Comparison of ENCODE assay signal across 29 cellular contexts in the genomic region with DNA sequence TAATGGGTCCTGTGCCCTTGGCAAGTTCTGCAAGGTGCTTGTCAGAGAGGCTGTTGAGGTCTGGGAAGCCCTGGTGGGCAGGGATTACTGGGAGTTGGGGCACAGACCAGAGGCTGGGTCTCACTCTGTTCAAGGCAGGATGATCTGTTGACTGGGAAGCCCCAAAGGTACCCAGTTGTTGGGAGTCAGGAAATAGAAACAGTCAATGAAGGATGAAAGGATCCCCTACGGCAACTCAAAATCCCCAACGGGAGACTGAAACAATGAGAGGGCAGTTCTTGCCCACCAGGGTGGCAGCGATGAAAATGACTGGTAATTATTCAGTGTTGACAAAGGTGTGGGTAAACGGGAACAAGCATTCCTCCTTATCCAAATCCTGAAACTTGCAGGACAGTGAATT. TPM values are rescaled to one million over a fixed set of nuclear protein-coding genes. Genes with fewer than 3 reads are reported as not detected.
"Had no signal": no experiment of that assay in that cellular context is flagged by ENCODE, and none has a peak within 500 bp of the region (broad histone marks: within the 10 kb centered on the region; RNA-seq: fewer than 3 reads in every experiment).

No MANE protein-coding gene starts in this region.

- H3K27me3 ChIP-seq: MG63, Peyer's patch, SJCRH30 had no signal

- H3K4me1 Mint-ChIP-seq: activated naive CD4-positive, alpha-beta T cell treated with anti-CD3 and anti-CD28 coated beads, Interleukin-2, amount 10 ng/mL, durations not matched to agents 7 days and 5 days; activated naive CD8-positive, alpha-beta T cell treated with anti-CD3 and anti-CD28 coated beads for 36 hours had no signal

- H3K4me2 ChIP-seq: KMS-11, SK-N-SH had no signal

- H3K27ac ChIP-seq: KMS-11, Peyer's patch, RWPE1, SJCRH30, WERI-Rb-1 had no signal

- H3K27me3 Mint-ChIP-seq: activated naive CD8-positive, alpha-beta T cell treated with anti-CD3 and anti-CD28 coated beads for 36 hours had no signal

- H3K36me3 Mint-ChIP-seq: activated naive CD4-positive, alpha-beta T cell treated with anti-CD3 and anti-CD28 coated beads, Interleukin-2, amount 10 ng/mL, durations not matched to agents 7 days and 5 days had no signal

- H3K4me1 ChIP-seq: Peyer's patch had no signal

- DNase-seq: activated CD4-positive, alpha-beta T cell treated with anti-CD3 and anti-CD28 coated beads for 4 hours; activated CD8-positive, alpha-beta memory T cell treated with anti-CD3 and anti-CD28 coated beads, Interleukin-2, amount 50 U/mL, for 4 hours; activated CD8-positive, alpha-beta T cell treated with anti-CD3 and anti-CD28 coated beads for 36 hours; activated gamma-delta T cell treated with Interleukin-2 at 50 U/mL for 16 hours; activated naive CD4-positive, alpha-beta T cell treated with anti-CD3 and anti-CD28 coated beads, Interleukin-2, amount 10 ng/mL, durations not matched to agents 7 days and 5 days; activated naive CD8-positive, alpha-beta T cell treated with anti-CD3 and anti-CD28 coated beads for 36 hours; activated T-cell treated with anti-CD3 and anti-CD28 coated beads, Interleukin-2, amount 50 U/mL, for 72 hours; MG63; MV-4-11; NCI-H1092 treated with DMSO at 0.1 percent for 48 hours; NCI-H1436 treated with DMSO at 0.1 percent for 48 hours; NCI-H1930; NCI-H2107; NCI-H2171 treated with DMSO at 0.1 percent for 48 hours; NCI-H226; NCI-H526; Peyer's patch; Right ventricle myocardium superior; SJCRH30; SK-N-SH; T-helper 1 cell; WERI-Rb-1 had no signal

- H3K36me3 ChIP-seq: MG63, Peyer's patch, SJCRH30, WERI-Rb-1 had no signal

- H3K9ac ChIP-seq: KMS-11, SK-N-SH had no signal

- H3K9me3 ChIP-seq: Peyer's patch, SJCRH30, SK-N-SH had no signal

- H3K9me2 ChIP-seq: SK-N-SH had no signal

- ATAC-seq: activated CD4-positive, CD25-positive, alpha-beta regulatory T cell treated with anti-CD3 and anti-CD28 coated beads, Interleukin-2, amount 50 U/mL, for 24 hours; activated CD8-positive, alpha-beta T cell treated with anti-CD3 and anti-CD28 coated beads for 36 hours; activated T-cell treated with anti-CD3 and anti-CD28 coated beads, Interleukin-2, amount 50 U/mL, for 72 hours had no signal

- H3K4me3 ChIP-seq: MG63, Peyer's patch, SJCRH30 had no signal

- H3K4me3 Mint-ChIP-seq: activated CD8-positive, alpha-beta T cell treated with anti-CD3 and anti-CD28 coated beads for 36 hours; activated naive CD4-positive, alpha-beta T cell treated with anti-CD3 and anti-CD28 coated beads, Interleukin-2, amount 10 ng/mL, durations not matched to agents 7 days and 5 days; activated naive CD8-positive, alpha-beta T cell treated with anti-CD3 and anti-CD28 coated beads for 36 hours; activated T-cell treated with anti-CD3 and anti-CD28 coated beads, Interleukin-2, amount 50 U/mL, for 72 hours had no signal

- H3K27ac Mint-ChIP-seq: activated CD8-positive, alpha-beta T cell treated with anti-CD3 and anti-CD28 coated beads for 36 hours; activated naive CD4-positive, alpha-beta T cell treated with anti-CD3 and anti-CD28 coated beads, Interleukin-2, amount 10 ng/mL, durations not matched to agents 7 days and 5 days; activated naive CD8-positive, alpha-beta T cell treated with anti-CD3 and anti-CD28 coated beads for 36 hours; activated T-cell treated with anti-CD3 and anti-CD28 coated beads, Interleukin-2, amount 50 U/mL, for 72 hours; activated T-helper 2 cell treated with anti-CD3 and anti-CD28 coated beads, Interferon-gamma antibody, Interleukin-2, Interleukin-4, amounts not matched to agents 10 μg/mL and 5 μg/mL and 100 μg/mL, durations not matched to agents 14 hours and 24 hours and 36 hours had no signal

RNA-seq across cellular contexts. Expression of a gene that starts 59.5 kb away (rescaled TPM):
- total RNA-seq: activated T-helper 2 cell treated with anti-CD3 and anti-CD28 coated beads, Interferon-gamma antibody, Interleukin-2, Interleukin-4, amounts not matched to agents 10 μg/mL and 5 μg/mL and 100 μg/mL, durations not matched to agents 14 hours and 24 hours and 36 hours; cerebellum; NCI-H460; Peyer's patch; T-helper 2 cell treated with Interferon-gamma antibody and Interleukin-4, amounts not matched to agents 100 ng/mL and 5 ng/mL, for 36 hours had no signal
- polyA plus RNA-seq: SK-N-SH had no signal
